ENCODE assay signal across 8 cellular contexts in genomic region chr20:49323622-49324238, GRCh38. TPM values are rescaled to one million over a fixed set of nuclear protein-coding genes. Genes with fewer than 3 reads are reported as not detected.
DNase-seq lines count a peak whose midpoint lies in the region; ATAC-seq, FAIRE-seq and TF ChIP-seq lines count a peak whose summit lies in the region.

No MANE protein-coding gene starts in this region.

- peaks cover 52% of the 10 kb centered on the region for H3K27me3 ChIP-seq in OCI-LY3 (ENCODE audit: low read depth, low read length)
- peaks cover 46% of the 10 kb centered on the region for H3K27me3 ChIP-seq in astrocyte (ENCODE audit: insufficient read depth, low read length)
- peaks cover 0 to 22% of the 10 kb centered on the region in 2 donors for H3K27me3 ChIP-seq in tibial artery

- H2AFZ ChIP-seq in OCI-LY3 (ENCODE audit: low read depth, low read length) (no peak overlapping the region), astrocyte (ENCODE audit: low read depth, low read length) (peak overlapping the region; percentile 40)

- H4K20me1 ChIP-seq in OCI-LY3 (ENCODE audit: insufficient read depth, low read length) (no peaks in the 10 kb centered on the region), astrocyte (ENCODE audit: insufficient read depth, low read length) (no peaks in the 10 kb centered on the region)

- H3K36me3 ChIP-seq in OCI-LY3 (replicated peaks; ENCODE audit: low read depth, low read length) (no peaks in the 10 kb centered on the region), astrocyte (ENCODE audit: insufficient read depth, low read length) (no peaks in the 10 kb centered on the region), tibial artery (no peaks in the 10 kb centered on the region)

- H3K27ac Mint-ChIP-seq in CD14-positive monocyte (peak overlapping the region; percentile 12 to 95 (median 84)), astrocyte (ENCODE audit: unreplicated experiment) (peak overlapping the region; percentile 91)

- H3K9me3 Mint-ChIP-seq in CD14-positive monocyte (peaks cover 0 to 7% (median 5%) of the 10 kb centered on the region in 7 donors), astrocyte (ENCODE audit: unreplicated experiment) (no peaks in the 10 kb centered on the region)

- TF ChIP-seq CTCF in CD14-positive monocyte (IDR thresholded peaks at IDR 0.05) (peak; percentile 25), GM13976 (IDR thresholded peaks at IDR 0.05; ENCODE audit: borderline replicate concordance, control extremely low read depth, extremely low read depth, insufficient read depth, missing control alignments) (no peak), OCI-LY3 (IDR thresholded peaks at IDR 0.05; ENCODE audit: low read depth, low read length) (peak; percentile 37), astrocyte (IDR thresholded peaks at IDR 0.05; ENCODE audit: insufficient read depth, low read depth, low read length) (peak; percentile 35), tibial artery (IDR thresholded peaks at IDR 0.05) (peak in 1 of 2 experiments; percentile 12)

- H3K4me3 ChIP-seq in OCI-LY3 (ENCODE audit: low read length) (no peak overlapping the region), astrocyte (ENCODE audit: insufficient read depth, low read depth, low read length) (no peak overlapping the region), tibial artery (no peak overlapping the region)

- H3K4me1 ChIP-seq in OCI-LY3 (ENCODE audit: low read length) (no peaks in the 10 kb centered on the region), astrocyte (ENCODE audit: insufficient read depth, low read length) (peaks cover 20% of the 10 kb centered on the region), tibial artery (peaks cover 0 to 20% (median 14%) of the 10 kb centered on the region in 4 donors)

- no peak for ATAC-seq in HG02852 (IDR thresholded peaks at IDR 0.05; ENCODE audit: unreplicated experiment)

- intact Hi-C loops in CD14-positive monocyte (cut with micrococcal nuclease) (loop anchor here (5.0 kb wide), 1 partner anchor 41 kb away; no protein-coding TSS in a partner anchor), tibial artery (cut with DNase I; ENCODE audit: low total_unique reads) (no loop called here)

- FAIRE-seq in astrocyte (lab: Jason Lieb, UNC), result peak; percentile 62

- H3K36me3 Mint-ChIP-seq in CD14-positive monocyte, result peaks cover 0 to 3% of the 10 kb centered on the region in 2 donors
- peaks cover 1% of the 10 kb centered on the region for H3K36me3 Mint-ChIP-seq in astrocyte (ENCODE audit: low read depth, unreplicated experiment)

- peaks cover 27 to 31% (median 28%) of the 10 kb centered on the region in 3 donors for H3K27me3 Mint-ChIP-seq in CD14-positive monocyte (ENCODE audit: low read depth in 3 of 3)
- H3K27me3 Mint-ChIP-seq in astrocyte (ENCODE audit: low read depth, unreplicated experiment), result peaks cover 58% of the 10 kb centered on the region

- H3K4me3 Mint-ChIP-seq in CD14-positive monocyte (peak overlapping the region; percentile 61 to 75), astrocyte (ENCODE audit: unreplicated experiment) (no peak overlapping the region)

- H3K27ac ChIP-seq in OCI-LY3 (ENCODE audit: low read length) (no peak overlapping the region), astrocyte (ENCODE audit: low read depth, low read length) (no peak overlapping the region), tibial artery (no peak overlapping the region)

- in situ Hi-C loops in GM13976 (cut with MboI; ENCODE audit: low sequenced_read_pairs, unreplicated experiment), result no loop called here

- H3K9ac ChIP-seq in OCI-LY3 (ENCODE audit: low read length), result no peak overlapping the region
- no peak overlapping the region for H3K9ac ChIP-seq in astrocyte (ENCODE audit: low read length)

- H3K4me1 Mint-ChIP-seq in CD14-positive monocyte (peaks cover 39% of the 10 kb centered on the region), astrocyte (ENCODE audit: low read depth, unreplicated experiment) (peaks cover 7% of the 10 kb centered on the region)

- no peaks in the 10 kb centered on the region for H3K9me3 ChIP-seq in OCI-LY3 (ENCODE audit: insufficient read depth, low read length)
- no peaks in the 10 kb centered on the region for H3K9me3 ChIP-seq in astrocyte (ENCODE audit: insufficient read depth, low read depth, low read length)
- no peaks in the 10 kb centered on the region for H3K9me3 ChIP-seq in tibial artery

- no peak overlapping the region for H3K4me2 ChIP-seq in OCI-LY3 (ENCODE audit: low read length)
- H3K4me2 ChIP-seq in astrocyte (ENCODE audit: low read length), result peak overlapping the region; percentile 2

- no peaks in the 10 kb centered on the region for H3K79me2 ChIP-seq in OCI-LY3 (ENCODE audit: low read length)
- H3K79me2 ChIP-seq in astrocyte (ENCODE audit: insufficient read depth, low read length), result no peaks in the 10 kb centered on the region

- DNase-seq in CD14-positive monocyte (ENCODE audit: low spot score) (peak; percentile 66), GM13976 (ENCODE audit: low spot score) (peak; percentile 47), astrocyte (ENCODE audit: low read depth) (peak; percentile 86), kidney tubule cell (ENCODE audit: low spot score) (peak; percentile 67), tibial artery (no peak), NCI-H82 (lab: John Stamatoyannopoulos, UW) (no peak)

RNA-seq across cellular contexts. Expression of gene ZNFX1, which starts 45.9 kb away (rescaled TPM):
- 10 to 100 TPM; 11.4 to 23.2 TPM for polyA plus RNA-seq in CD14-positive monocyte
- total RNA-seq in astrocyte, result 77.0 and 77.4 TPM in 2 replicates

Comparison
In these comparisons a context has a peak if more than half of its experiments do, and no peak if none do; other contexts are left out.
1. DNase-seq: peak in CD14-positive monocyte (single experiment), GM13976 (single experiment), astrocyte (single experiment) and kidney tubule cell (single experiment); none in tibial artery (0 of 2) and NCI-H82 (single experiment).